ENCODE assay signal across 18 cellular contexts in genomic region chr16:1215574-1216295, GRCh38. TPM values are rescaled to one million over a fixed set of nuclear protein-coding genes. Genes with fewer than 3 reads are reported as not detected.
DNase-seq lines count a peak whose midpoint lies in the region; ATAC-seq and TF ChIP-seq lines count a peak whose summit lies in the region.
"Had no signal": no experiment of that assay in that cellular context is flagged by ENCODE, and none has a peak within 500 bp of the region (broad histone marks: within the 10 kb centered on the region; RNA-seq: fewer than 3 reads in every experiment).

No MANE protein-coding gene starts in this region.

- H3K9me3 ChIP-seq in BLaER1 (no peaks in the 10 kb centered on the region), WERI-Rb-1 (ENCODE audit: severe bottlenecking) (no peaks in the 10 kb centered on the region)
- H3K9me3 ChIP-seq: BE2C, HAP-1 had no signal

- H3K4me1 ChIP-seq in BLaER1, result peaks cover 9% of the 10 kb centered on the region
- H3K4me1 ChIP-seq: BE2C, HAP-1 had no signal

- H3K4me3 Mint-ChIP-seq in stimulated activated naive B cell treated with anti-CD40 and anti-IgM and Interleukin-4, amounts not matched to agents 10 μg/mL and 1 μg/mL and 100 μg/mL, for 72 hours, result no peak overlapping the region
- H3K4me3 Mint-ChIP-seq: CD4-positive, alpha-beta memory T cell had no signal

- H3K4me2 ChIP-seq in BLaER1, result peak overlapping the region; percentile 24

- peaks cover 38% of the 10 kb centered on the region; the same call in 1 of the 2 replicates for H4K20me1 ChIP-seq in BLaER1

- H3K36me3 Mint-ChIP-seq in stimulated activated naive B cell treated with anti-CD40 and anti-IgM and Interleukin-4, amounts not matched to agents 10 μg/mL and 1 μg/mL and 100 μg/mL, for 72 hours, result no peaks in the 10 kb centered on the region
- H3K36me3 Mint-ChIP-seq: CD4-positive, alpha-beta memory T cell had no signal

- DNase-seq in H7 (peak; percentile 70), WERI-Rb-1 (peak; percentile 72), NCI-H345 (lab: John Stamatoyannopoulos, UW) (no peak), DMS114 treated with DMSO at 0.1 percent for 48 hours (lab: John Stamatoyannopoulos, UW; ENCODE audit: unreplicated experiment) (no peak)
- DNase-seq in stimulated activated naive B cell treated with anti-CD40 and anti-IgM and Interleukin-4, amounts not matched to agents 10 μg/mL and 1 μg/mL and 100 μg/mL, for 72 hours, result no peak
- DNase-seq: BE2C; CD4-positive, alpha-beta memory T cell; DMS79 treated with DMSO at 0.1 percent for 48 hours; EL; KG1 had no signal

- no peak overlapping the region for H3K9ac ChIP-seq in BLaER1

- H3K4me1 Mint-ChIP-seq in stimulated activated naive B cell treated with anti-CD40 and anti-IgM and Interleukin-4, amounts not matched to agents 10 μg/mL and 1 μg/mL and 100 μg/mL, for 72 hours, result no peaks in the 10 kb centered on the region
- H3K4me1 Mint-ChIP-seq: CD4-positive, alpha-beta memory T cell had no signal

- H3K4me3 ChIP-seq in BLaER1 (no peak overlapping the region), H7 (ENCODE audit: insufficient read depth, low read depth, low read length) (no peak overlapping the region), WERI-Rb-1 (ENCODE audit: low read depth, low read length) (no peak overlapping the region)
- H3K4me3 ChIP-seq: GM12878, HAP-1 had no signal

- H3K36me3 ChIP-seq in BLaER1, result peaks cover 93% of the 10 kb centered on the region
- peaks cover 2% of the 10 kb centered on the region for H3K36me3 ChIP-seq in H7 (replicated peaks; ENCODE audit: control insufficient read depth, insufficient read depth, low read length)
- peaks cover 93% of the 10 kb centered on the region for H3K36me3 ChIP-seq in WERI-Rb-1
- H3K36me3 ChIP-seq: BE2C, HAP-1 had no signal

- H3K27me3 ChIP-seq in BLaER1 (no peaks in the 10 kb centered on the region), H7 (ENCODE audit: control insufficient read depth, insufficient read depth, low read length) (no peaks in the 10 kb centered on the region), WERI-Rb-1 (ENCODE audit: insufficient read depth, low read depth, severe bottlenecking) (no peaks in the 10 kb centered on the region)
- H3K27me3 ChIP-seq: BE2C had no signal

- no peaks in the 10 kb centered on the region for H3K27me3 Mint-ChIP-seq in stimulated activated naive B cell treated with anti-CD40 and anti-IgM and Interleukin-4, amounts not matched to agents 10 μg/mL and 1 μg/mL and 100 μg/mL, for 72 hours

- no peak for ATAC-seq in stimulated activated naive B cell treated with anti-CD40 and anti-IgM and Interleukin-4, amounts not matched to agents 10 μg/mL and 1 μg/mL and 100 μg/mL, for 72 hours (replicated peaks)
- ATAC-seq: GM12878, HepG2 had no signal

- no peak overlapping the region for H3K27ac ChIP-seq in BLaER1
- H3K27ac ChIP-seq in WERI-Rb-1, result peak overlapping the region; percentile 40
- H3K27ac ChIP-seq: C4-2B had no signal

- TF ChIP-seq CTCF in WERI-Rb-1 (IDR thresholded peaks at IDR 0.05; ENCODE audit: low read depth, low read length), result no peak

- peak overlapping the region; percentile 54 for H3K27ac Mint-ChIP-seq in stimulated activated naive B cell treated with anti-CD40 and anti-IgM and Interleukin-4, amounts not matched to agents 10 μg/mL and 1 μg/mL and 100 μg/mL, for 72 hours
- H3K27ac Mint-ChIP-seq: CD4-positive, alpha-beta memory T cell had no signal

- H3K9me3 Mint-ChIP-seq in stimulated activated naive B cell treated with anti-CD40 and anti-IgM and Interleukin-4, amounts not matched to agents 10 μg/mL and 1 μg/mL and 100 μg/mL, for 72 hours, result no peaks in the 10 kb centered on the region
- H3K9me3 Mint-ChIP-seq: CD4-positive, alpha-beta memory T cell had no signal

RNA-seq across cellular contexts. Expression of gene TPSG1, which starts 9.3 kb away (rescaled TPM):
- not detected in 2 replicates for total RNA-seq in H7 (2014; rRNA removed; shearing (Covaris generic))
- total RNA-seq: CD4-positive, alpha-beta memory T cell; G401; GM12878; H1; HepG2 had no signal

RNA-seq across cellular contexts. Expression of gene TPSB2, which starts 14.2 kb away (rescaled TPM):
- not detected in 2 replicates for total RNA-seq in H7 (2014; rRNA removed; shearing (Covaris generic))
- total RNA-seq: A172; CD4-positive, alpha-beta memory T cell; G401; GM12878; H1; HepG2 had no signal

RNA-seq across cellular contexts. Expression of gene TPSAB1, which starts 24.8 kb away (rescaled TPM):
- total RNA-seq in H7 (2014; rRNA removed; shearing (Covaris generic)), result not detected in 2 replicates
- total RNA-seq: CD4-positive, alpha-beta memory T cell; G401; GM12878; H1; HepG2 had no signal

RNA-seq across cellular contexts. Expression of gene TPSD1, which starts 40.1 kb away (rescaled TPM):
- not detected in 2 replicates for total RNA-seq in H7 (2014; rRNA removed; shearing (Covaris generic))
- total RNA-seq: A172; CD4-positive, alpha-beta memory T cell; G401; GM12878; H1; HepG2 had no signal

Comparison
In these comparisons a context has a peak if more than half of its experiments do, and no peak if none do; other contexts are left out.
1. DNase-seq: peak in H7 (single experiment) and WERI-Rb-1 (single experiment); none in stimulated activated naive B cell treated with anti-CD40 and anti-IgM and Interleukin-4, amounts not matched to agents 10 μg/mL and 1 μg/mL and 100 μg/mL, for 72 hours (single experiment), NCI-H345 (single experiment) and DMS114 treated with DMSO at 0.1 percent for 48 hours (single experiment).